In genomic region chr18:25282922-25283703, GRCh38 we compare ENCODE assay signal across 21 cellular contexts.
DNase-seq lines count a peak whose midpoint lies in the region; ATAC-seq and TF ChIP-seq lines count a peak whose summit lies in the region.
"Had no signal": no experiment of that assay in that cellular context is flagged by ENCODE, and none has a peak within 500 bp of the region (broad histone marks: within the 10 kb centered on the region; RNA-seq: fewer than 3 reads in every experiment).

No MANE protein-coding gene starts in this region.

- no peaks in the 10 kb centered on the region; the same call in 1 of the 2 replicates for H4K20me1 ChIP-seq in GM23338 (replicated peaks; ENCODE audit: insufficient read depth)

- WGBS in mesenchymal stem cell = 82% methylated on average over 3 of the region's 4 CpGs

- H3K4me1 ChIP-seq in GM23338 (ENCODE audit: insufficient read depth) (peaks cover 48% of the 10 kb centered on the region), mesenchymal stem cell (ENCODE audit: control insufficient read depth, insufficient read depth, low read depth, low read length) (peaks cover 7% of the 10 kb centered on the region)
- H3K4me1 ChIP-seq: prostate gland, testis had no signal

- no peak overlapping the region for H3K23ac ChIP-seq in mesenchymal stem cell (ENCODE audit: low read length in 2 of 2)

- H2AFZ ChIP-seq in GM23338 (no peak overlapping the region), mesenchymal stem cell (ENCODE audit: low read depth, low read length) (no peak overlapping the region)

- ATAC-seq in GM23338 = no peak
- ATAC-seq in stimulated activated naive CD8-positive, alpha-beta T cell treated with anti-CD3 and anti-CD28 coated beads, Interleukin-15, Interleukin-2, amounts not matched to agents 100 U/mL and 50 U/mL, for 24 hours = no peak
- ATAC-seq: activated T-helper 17 cell treated with anti-CD3 and anti-CD28 coated beads, Interleukin-2, amount 50 U/mL, for 72 hours; effector memory CD8-positive, alpha-beta T cell; left lung had no signal

- no peak overlapping the region for H2BK5ac ChIP-seq in mesenchymal stem cell (ENCODE audit: low read depth, low read length, poor library complexity, severe bottlenecking)

- H3K9me2 ChIP-seq in GM23338 (ENCODE audit: insufficient read depth) = no peaks in the 10 kb centered on the region
- H3K9me2 ChIP-seq: SK-N-SH had no signal

- H3K36me3 ChIP-seq in GM23338 (ENCODE audit: insufficient read depth) = no peaks in the 10 kb centered on the region
- peaks cover 0 to 3% of the 10 kb centered on the region in 2 experiments for H3K36me3 ChIP-seq in mesenchymal stem cell (ENCODE audit: control insufficient read depth in 1 of 2, insufficient read depth in 2 of 2, low read depth in 1 of 2, low read length in 2 of 2)
- H3K36me3 ChIP-seq: left lung, neutrophil, prostate gland, vagina had no signal

- H3K14ac ChIP-seq in mesenchymal stem cell (ENCODE audit: low read length in 2 of 2) = no peak overlapping the region

- DNase-seq in GM23338 (ENCODE audit: low spot score) (no peak), chondrocyte (ENCODE audit: low spot score) (no peak), mesenchymal stem cell (no peak), HFFc6 (no peak), CD14-positive monocyte (ENCODE audit: low spot score) (no peak)
- DNase-seq in Jurkat, Clone E6-1 (ENCODE audit: low read depth, low spot score) = peak; percentile 12
- no peak for DNase-seq in stimulated activated naive CD8-positive, alpha-beta T cell treated with anti-CD3 and anti-CD28 coated beads, Interleukin-15, Interleukin-2, amounts not matched to agents 100 U/mL and 50 U/mL, for 24 hours
- DNase-seq: activated CD4-positive, alpha-beta T cell treated with anti-CD3 and anti-CD28 coated beads, Interleukin-2, amount 50 U/mL, for 4 hours; activated CD8-positive, alpha-beta memory T cell treated with anti-CD3 and anti-CD28 coated beads, Interleukin-2, amount 50 U/mL, for 4 hours; DND-41; effector memory CD8-positive, alpha-beta T cell; left lung; NCI-H1105 treated with DMSO at 0.1 percent for 48 hours; NCI-H524 treated with DMSO at 0.1 percent for 48 hours; SK-N-SH; testis had no signal

- peak overlapping the region in 1 of 2 experiments; percentile 5 for H3K18ac ChIP-seq in mesenchymal stem cell (ENCODE audit: low read depth in 1 of 2, low read length in 2 of 2)

- H3K4me1 Mint-ChIP-seq in GM23338 = peaks cover 27% of the 10 kb centered on the region
- peaks cover 27% of the 10 kb centered on the region for H3K4me1 Mint-ChIP-seq in chondrocyte (ENCODE audit: low read depth)
- peaks cover 24% of the 10 kb centered on the region; the same call in 1 of the 2 replicates for H3K4me1 Mint-ChIP-seq in HFFc6 (ENCODE audit: low read depth)
- H3K4me1 Mint-ChIP-seq in CD14-positive monocyte = peaks cover 11% of the 10 kb centered on the region
- H3K4me1 Mint-ChIP-seq: activated T-helper 17 cell treated with anti-CD3 and anti-CD28 coated beads, Interleukin-2, amount 50 U/mL, for 72 hours had no signal

- H3K27ac Mint-ChIP-seq in GM23338 = peak overlapping the region; percentile 62
- H3K27ac Mint-ChIP-seq in chondrocyte (ENCODE audit: unreplicated experiment) = peak overlapping the region; percentile 37
- no peak overlapping the region for H3K27ac Mint-ChIP-seq in HFFc6
- H3K27ac Mint-ChIP-seq in CD14-positive monocyte = no peak overlapping the region
- H3K27ac Mint-ChIP-seq: activated naive CD8-positive, alpha-beta T cell; activated T-helper 17 cell treated with anti-CD3 and anti-CD28 coated beads, Interleukin-2, amount 50 U/mL, for 72 hours; effector memory CD8-positive, alpha-beta T cell had no signal

- peaks cover 34% of the 10 kb centered on the region for H3K79me1 ChIP-seq in mesenchymal stem cell (replicated peaks; ENCODE audit: low read length, poor library complexity, severe bottlenecking)

- peak overlapping the region; percentile 59; the same call in 1 of the 2 replicates for H3K4me2 ChIP-seq in GM23338
- no peak overlapping the region for H3K4me2 ChIP-seq in mesenchymal stem cell (ENCODE audit: low read length, poor library complexity, severe bottlenecking)
- H3K4me2 ChIP-seq: SK-N-SH had no signal

- H3K36me3 Mint-ChIP-seq in GM23338 (ENCODE audit: low read depth) (no peaks in the 10 kb centered on the region), chondrocyte (ENCODE audit: low read depth) (no peaks in the 10 kb centered on the region), HFFc6 (ENCODE audit: low read depth) (no peaks in the 10 kb centered on the region), CD14-positive monocyte (no peaks in the 10 kb centered on the region)
- H3K36me3 Mint-ChIP-seq: activated naive CD8-positive, alpha-beta T cell had no signal

- H3K4me3 ChIP-seq in GM23338 (no peak overlapping the region), mesenchymal stem cell (ENCODE audit: insufficient read depth in 1 of 2, low read depth in 1 of 2, low read length in 2 of 2) (peak overlapping the region in 1 of 2 experiments; percentile 72)
- H3K4me3 ChIP-seq in Jurkat, Clone E6-1 (ENCODE audit: low read length) = no peak overlapping the region
- H3K4me3 ChIP-seq: left lung, prostate gland, testis, vagina had no signal

- H2BK12ac ChIP-seq in mesenchymal stem cell (ENCODE audit: low read length in 2 of 2) = no peak overlapping the region

- no peaks in the 10 kb centered on the region; the same call in 2 of the 3 replicates for H3K9me3 Mint-ChIP-seq in GM23338
- H3K9me3 Mint-ChIP-seq in chondrocyte (ENCODE audit: low read depth) = no peaks in the 10 kb centered on the region
- H3K9me3 Mint-ChIP-seq in HFFc6 = no peaks in the 10 kb centered on the region; the same call in 1 of the 2 replicates
- H3K9me3 Mint-ChIP-seq in CD14-positive monocyte = peaks cover 0 to 3% (median 0%) of the 10 kb centered on the region in 7 donors
- H3K9me3 Mint-ChIP-seq: activated T-helper 17 cell treated with anti-CD3 and anti-CD28 coated beads, Interleukin-2, amount 50 U/mL, for 72 hours had no signal

- H3F3A ChIP-seq in GM23338 (replicated peaks; ENCODE audit: low read depth) = no peaks in the 10 kb centered on the region

- no peaks in the 10 kb centered on the region for H3K27me3 ChIP-seq in GM23338 (ENCODE audit: insufficient read depth)
- H3K27me3 ChIP-seq in mesenchymal stem cell (ENCODE audit: control insufficient read depth in 1 of 2, insufficient read depth in 1 of 2, low read length in 2 of 2) = no peaks in the 10 kb centered on the region
- H3K27me3 ChIP-seq: left lung, testis, vagina had no signal

- no peak overlapping the region for H4K91ac ChIP-seq in mesenchymal stem cell (ENCODE audit: low read length)

- no peaks in the 10 kb centered on the region for H3K9me3 ChIP-seq in mesenchymal stem cell (ENCODE audit: control insufficient read depth, low read length)
- H3K9me3 ChIP-seq: left lung, neutrophil, prostate gland, SK-N-SH, testis, vagina had no signal

- H2BK15ac ChIP-seq in mesenchymal stem cell (ENCODE audit: low read depth, poor library complexity, severe bottlenecking) = no peak overlapping the region

- H3K9ac ChIP-seq in mesenchymal stem cell (ENCODE audit: low read length) = peak overlapping the region; percentile 94
- H3K9ac ChIP-seq: SK-N-SH had no signal

- intact Hi-C loops in CD14-positive monocyte (cut with micrococcal nuclease) = no loop called here

- H2AK5ac ChIP-seq in mesenchymal stem cell (ENCODE audit: low read length, severe bottlenecking) = no peak overlapping the region

- H3K79me2 ChIP-seq in GM23338 (replicated peaks; ENCODE audit: insufficient read depth) = no peaks in the 10 kb centered on the region

- H2BK120ac ChIP-seq in mesenchymal stem cell (ENCODE audit: low read depth, low read length) = no peak overlapping the region

- H3K27me3 Mint-ChIP-seq in GM23338 (ENCODE audit: insufficient read depth, low read depth, poor library complexity) (peaks cover 7% of the 10 kb centered on the region), chondrocyte (ENCODE audit: low read depth) (no peaks in the 10 kb centered on the region), HFFc6 (ENCODE audit: insufficient read depth) (peaks cover 2% of the 10 kb centered on the region; the same call in 1 of the 2 replicates), CD14-positive monocyte (ENCODE audit: low read depth in 3 of 3) (peaks cover 0 to 5% (median 1%) of the 10 kb centered on the region in 3 donors)

- no peak overlapping the region for H4K8ac ChIP-seq in mesenchymal stem cell (ENCODE audit: low read length)

- no peak for TF ChIP-seq CTCF in GM23338 (conservative IDR thresholded peaks at IDR 0.05; ENCODE audit: low read depth in 2 of 2)
- no peak for TF ChIP-seq CTCF in chondrocyte (IDR thresholded peaks at IDR 0.05)
- TF ChIP-seq CTCF in HFFc6 (IDR thresholded peaks at IDR 0.05) = no peak
- no peak for TF ChIP-seq CTCF in CD14-positive monocyte (IDR thresholded peaks at IDR 0.05)

- H3K4ac ChIP-seq in mesenchymal stem cell (ENCODE audit: low read depth in 1 of 2, low read length in 2 of 2) = no peak overlapping the region

- H3K27ac ChIP-seq in GM23338 (ENCODE audit: low read depth) = no peak overlapping the region
- H3K27ac ChIP-seq in mesenchymal stem cell (ENCODE audit: low read length, poor library complexity, severe bottlenecking) = no peak overlapping the region
- H3K27ac ChIP-seq: neutrophil, prostate gland, testis had no signal

- H3K4me3 Mint-ChIP-seq in GM23338 (no peak overlapping the region), chondrocyte (ENCODE audit: unreplicated experiment) (no peak overlapping the region), HFFc6 (no peak overlapping the region), CD14-positive monocyte (no peak overlapping the region)
- H3K4me3 Mint-ChIP-seq: activated naive CD8-positive, alpha-beta T cell; activated T-helper 17 cell treated with anti-CD3 and anti-CD28 coated beads, Interleukin-2, amount 50 U/mL, for 72 hours; effector memory CD8-positive, alpha-beta T cell had no signal

TF ChIP-seq in GM23338, 12 proteins besides CTCF, POLR2A, EP300 and RAD21 (continues in another document):
- no peak for TF ChIP-seq NANOG (IDR thresholded peaks at IDR 0.05; ENCODE audit: borderline replicate concordance)

Comparison
In these comparisons a context has a peak if more than half of its experiments do, and no peak if none do; other contexts are left out.
1. H3K27ac Mint-ChIP-seq: peak in GM23338 (single experiment) and chondrocyte (single experiment); none in HFFc6 (single experiment) and CD14-positive monocyte (0 of 7).